ENCODE assay signal across 26 cellular contexts in the genomic region with DNA sequence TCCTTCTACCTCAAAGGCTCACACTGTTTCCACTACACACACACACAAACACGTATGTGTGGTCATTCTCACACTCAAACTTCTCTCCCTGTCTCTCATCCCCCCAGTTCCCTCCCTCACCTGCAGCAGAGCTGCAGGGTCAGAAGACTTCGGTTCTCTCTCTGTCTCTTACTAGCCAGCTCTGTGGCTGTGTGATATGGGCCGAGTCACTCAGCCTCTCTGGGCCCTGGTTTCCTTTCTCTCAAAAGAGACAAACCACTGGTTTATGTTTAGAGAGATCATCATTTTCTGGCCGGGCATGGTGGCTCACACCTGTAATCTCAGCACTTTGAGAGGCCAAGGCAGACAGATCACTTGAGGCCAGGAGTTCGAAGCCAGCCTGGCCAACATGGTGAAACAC. TPM values are rescaled to one million over a fixed set of nuclear protein-coding genes. Genes with fewer than 3 reads are reported as not detected.
DNase-seq lines count a peak whose midpoint lies in the region; ATAC-seq and TF ChIP-seq lines count a peak whose summit lies in the region.
"Had no signal": no experiment of that assay in that cellular context is flagged by ENCODE, and none has a peak within 500 bp of the region (broad histone marks: within the 10 kb centered on the region; RNA-seq: fewer than 3 reads in every experiment).

No MANE protein-coding gene starts in this region.

- 76% methylated on average over 4 of the region's 5 CpGs; no CpG with 5 or more reads in 1 of the 2 donors for WGBS in gastroesophageal sphincter (ENCODE audit: low coverage in 1 of 2), 2 donors
- WGBS in sigmoid colon, 2 donors: 90% methylated on average over 5 of the region's 5 CpGs

- DNase-seq in activated naive CD4-positive, alpha-beta T cell treated with anti-CD3 and anti-CD28 coated beads for 36 hours: no peak
- DNase-seq in activated naive CD4-positive, alpha-beta T cell treated with anti-CD3 and anti-CD28 coated beads, Interleukin-2, amount 10 ng/mL, durations not matched to agents 7 days and 5 days: no peak
- DNase-seq in T-helper 17 cell (no peak), sigmoid colon (peak; percentile 21), OCI-M2 (lab: John Stamatoyannopoulos, UW; ENCODE audit: unreplicated experiment) (no peak), GM19240 (ENCODE audit: insufficient read length, low spot score) (no peak)
- DNase-seq: activated CD4-positive, alpha-beta T cell treated with anti-CD3 and anti-CD28 coated beads for 48 hours; activated CD8-positive, alpha-beta memory T cell treated with anti-CD3 and anti-CD28 coated beads, Interleukin-2, amount 50 U/mL, for 4 hours; activated naive CD4-positive, alpha-beta T cell; DMS153; effector CD8-positive, alpha-beta T cell; GOT3; MG63; mucosa of descending colon; NCI-H1436; NCI-H2171; NCI-H524 treated with DMSO at 0.1 percent for 48 hours; occipital lobe; retina; SHP77 treated with DMSO at 0.1 percent for 48 hours; stimulated activated CD8-positive, alpha-beta memory T cell treated with anti-CD3 and anti-CD28 coated beads, Interleukin-4, amount 100 ng/mL, for 48 hours; testis had no signal

- no peaks in the 10 kb centered on the region for H3K9me3 ChIP-seq in T-helper 17 cell (ENCODE audit: control insufficient read depth, low read length, poor library complexity, severe bottlenecking)
- H3K9me3 ChIP-seq in gastroesophageal sphincter: no peaks in the 10 kb centered on the region
- no peaks in the 10 kb centered on the region for H3K9me3 ChIP-seq in sigmoid colon
- H3K9me3 ChIP-seq: BLaER1 treated with 17β-estradiol and CSF1 and Interleukin-3, amounts not matched to agents 10 nM and 100 nM; MG63; mucosa of descending colon; testis had no signal

- intact Hi-C loops in activated naive CD4-positive, alpha-beta T cell treated with anti-CD3 and anti-CD28 coated beads for 36 hours (cut with micrococcal nuclease): loop anchor here (2.0 kb wide), 1 partner anchor 19 kb away; no protein-coding TSS in a partner anchor
- intact Hi-C loops in sigmoid colon (cut with DNase I): no loop called here

- peaks cover 16 to 96% (median 39%) of the 10 kb centered on the region in 3 donors for H3K4me1 ChIP-seq in gastroesophageal sphincter
- H3K4me1 ChIP-seq in sigmoid colon: peaks cover 0 to 92% (median 87%) of the 10 kb centered on the region in 4 donors
- H3K4me1 ChIP-seq: testis had no signal

- H3K4me3 ChIP-seq in gastroesophageal sphincter (no peak overlapping the region), sigmoid colon (no peak overlapping the region)
- H3K4me3 ChIP-seq: BLaER1 treated with 17β-estradiol and CSF1 and Interleukin-3, amounts not matched to agents 10 nM and 100 nM; MG63; mucosa of descending colon; testis had no signal

- H3K36me3 ChIP-seq in gastroesophageal sphincter (no peaks in the 10 kb centered on the region), sigmoid colon (no peaks in the 10 kb centered on the region)
- H3K36me3 ChIP-seq: BLaER1 treated with 17β-estradiol and CSF1 and Interleukin-3, amounts not matched to agents 10 nM and 100 nM; MG63 had no signal

- H3K27ac Mint-ChIP-seq in activated naive CD4-positive, alpha-beta T cell treated with anti-CD3 and anti-CD28 coated beads for 36 hours: peak overlapping the region; percentile 62
- no peak overlapping the region for H3K27ac Mint-ChIP-seq in activated naive CD4-positive, alpha-beta T cell treated with anti-CD3 and anti-CD28 coated beads, Interleukin-2, amount 10 ng/mL, durations not matched to agents 7 days and 5 days
- H3K27ac Mint-ChIP-seq in T-helper 17 cell: peak overlapping the region; percentile 97

- no peak overlapping the region for H3K4me3 Mint-ChIP-seq in activated naive CD4-positive, alpha-beta T cell treated with anti-CD3 and anti-CD28 coated beads for 36 hours
- H3K4me3 Mint-ChIP-seq in activated naive CD4-positive, alpha-beta T cell treated with anti-CD3 and anti-CD28 coated beads, Interleukin-2, amount 10 ng/mL, durations not matched to agents 7 days and 5 days: no peak overlapping the region
- H3K4me3 Mint-ChIP-seq in T-helper 17 cell: peak overlapping the region; percentile 84
- H3K4me3 Mint-ChIP-seq: IgD-negative memory B cell had no signal

- CTCF ChIA-PET in activated naive CD4-positive, alpha-beta T cell treated with anti-CD3 and anti-CD28 coated beads for 36 hours (lab: Charles Lee): interaction anchor here (3.2 kb wide), 1 partner anchor 28 kb away, joined by 12 read pairs; no protein-coding TSS in a partner anchor
- CTCF ChIA-PET in activated naive CD4-positive, alpha-beta T cell treated with anti-CD3 and anti-CD28 coated beads, Interleukin-2, amount 10 ng/mL, durations not matched to agents 7 days and 5 days (lab: Charles Lee): no interaction called here

- TF ChIP-seq POLR2A in gastroesophageal sphincter (IDR thresholded peaks at IDR 0.05) (no peak), sigmoid colon (IDR thresholded peaks at IDR 0.05) (no peak)

- no peak for TF ChIP-seq EP300 in gastroesophageal sphincter (IDR thresholded peaks at IDR 0.05)
- TF ChIP-seq EP300 in sigmoid colon (IDR thresholded peaks at IDR 0.05): no peak

- TF ChIP-seq CTCF in gastroesophageal sphincter (IDR thresholded peaks at IDR 0.05): no peak
- TF ChIP-seq CTCF in sigmoid colon (IDR thresholded peaks at IDR 0.05): no peak

- ATAC-seq in T-helper 17 cell (peak; percentile 51), gastroesophageal sphincter (no peak), GM19395 (IDR thresholded peaks at IDR 0.05; ENCODE audit: unreplicated experiment) (no peak)

- H3K4me1 Mint-ChIP-seq in activated naive CD4-positive, alpha-beta T cell treated with anti-CD3 and anti-CD28 coated beads for 36 hours (ENCODE audit: low read depth): peaks cover 48% of the 10 kb centered on the region
- H3K4me1 Mint-ChIP-seq in activated naive CD4-positive, alpha-beta T cell treated with anti-CD3 and anti-CD28 coated beads, Interleukin-2, amount 10 ng/mL, durations not matched to agents 7 days and 5 days: peaks cover 19% of the 10 kb centered on the region
- peaks cover 47% of the 10 kb centered on the region for H3K4me1 Mint-ChIP-seq in T-helper 17 cell

- no peaks in the 10 kb centered on the region for H3K27me3 Mint-ChIP-seq in activated naive CD4-positive, alpha-beta T cell treated with anti-CD3 and anti-CD28 coated beads for 36 hours (ENCODE audit: low read depth)
- H3K27me3 Mint-ChIP-seq in activated naive CD4-positive, alpha-beta T cell treated with anti-CD3 and anti-CD28 coated beads, Interleukin-2, amount 10 ng/mL, durations not matched to agents 7 days and 5 days: no peaks in the 10 kb centered on the region
- H3K27me3 Mint-ChIP-seq in T-helper 17 cell: no peaks in the 10 kb centered on the region
- H3K27me3 Mint-ChIP-seq: IgD-negative memory B cell had no signal

- H3K36me3 Mint-ChIP-seq in activated naive CD4-positive, alpha-beta T cell treated with anti-CD3 and anti-CD28 coated beads for 36 hours (ENCODE audit: low read depth): peaks cover 3% of the 10 kb centered on the region
- H3K36me3 Mint-ChIP-seq in activated naive CD4-positive, alpha-beta T cell treated with anti-CD3 and anti-CD28 coated beads, Interleukin-2, amount 10 ng/mL, durations not matched to agents 7 days and 5 days: peaks cover 15% of the 10 kb centered on the region
- peaks cover 2% of the 10 kb centered on the region for H3K36me3 Mint-ChIP-seq in T-helper 17 cell (ENCODE audit: low read depth)

- H3K27ac ChIP-seq in gastroesophageal sphincter: peak overlapping the region; percentile 58 to 86 (median 86)
- H3K27ac ChIP-seq in sigmoid colon: peak overlapping the region; percentile 79 to 88 (median 85)
- H3K27ac ChIP-seq: BLaER1 treated with 17β-estradiol and CSF1 and Interleukin-3, amounts not matched to agents 10 nM and 100 nM; testis had no signal

- H3K27me3 ChIP-seq in gastroesophageal sphincter (no peaks in the 10 kb centered on the region), sigmoid colon (no peaks in the 10 kb centered on the region)
- H3K27me3 ChIP-seq: BLaER1 treated with 17β-estradiol and CSF1 and Interleukin-3, amounts not matched to agents 10 nM and 100 nM; MG63; testis had no signal

- no peaks in the 10 kb centered on the region for H3K9me3 Mint-ChIP-seq in activated naive CD4-positive, alpha-beta T cell treated with anti-CD3 and anti-CD28 coated beads for 36 hours
- H3K9me3 Mint-ChIP-seq in activated naive CD4-positive, alpha-beta T cell treated with anti-CD3 and anti-CD28 coated beads, Interleukin-2, amount 10 ng/mL, durations not matched to agents 7 days and 5 days: no peaks in the 10 kb centered on the region
- H3K9me3 Mint-ChIP-seq: IgD-negative memory B cell had no signal

RNA-seq across cellular contexts. Expression of a gene that starts 21.1 kb away (rescaled TPM):
- total RNA-seq in activated naive CD4-positive, alpha-beta T cell treated with anti-CD3 and anti-CD28 coated beads for 36 hours: 1 to 10 TPM; 7.3 to 8.4 TPM
- total RNA-seq in T-helper 17 cell: 10 to 100 TPM; 79.8 to 93.2 TPM
- 10 to 100 TPM; 31.1 to 74.6 (median 34.7) TPM for total RNA-seq in gastroesophageal sphincter
- total RNA-seq in sigmoid colon: 10 to 100 TPM; 13.8 to 75.3 (median 23.0) TPM
- 1 to 10 TPM in 2 of 3 donors, under 1 TPM in 1; 0.23 to 8.0 (median 7.2) TPM for polyA plus RNA-seq in sigmoid colon
